ENCODE assay signal across 1 cellular context in genomic region chr17:21673451-21674241, GRCh38.
TF ChIP-seq lines count a peak whose summit lies in the region.

No MANE protein-coding gene starts in this region.

TF ChIP-seq in K562, 482 proteins besides CTCF, POLR2A, EP300 and RAD21:
- TF ChIP-seq ELF4 (CRISPR knock-in tag; IDR thresholded peaks at IDR 0.05) = 0 out of 2 replicates have a peak, but pooled peaks have one; percentile 13
